Comparison of ENCODE assay signal across 9 cellular contexts in the genomic region with DNA sequence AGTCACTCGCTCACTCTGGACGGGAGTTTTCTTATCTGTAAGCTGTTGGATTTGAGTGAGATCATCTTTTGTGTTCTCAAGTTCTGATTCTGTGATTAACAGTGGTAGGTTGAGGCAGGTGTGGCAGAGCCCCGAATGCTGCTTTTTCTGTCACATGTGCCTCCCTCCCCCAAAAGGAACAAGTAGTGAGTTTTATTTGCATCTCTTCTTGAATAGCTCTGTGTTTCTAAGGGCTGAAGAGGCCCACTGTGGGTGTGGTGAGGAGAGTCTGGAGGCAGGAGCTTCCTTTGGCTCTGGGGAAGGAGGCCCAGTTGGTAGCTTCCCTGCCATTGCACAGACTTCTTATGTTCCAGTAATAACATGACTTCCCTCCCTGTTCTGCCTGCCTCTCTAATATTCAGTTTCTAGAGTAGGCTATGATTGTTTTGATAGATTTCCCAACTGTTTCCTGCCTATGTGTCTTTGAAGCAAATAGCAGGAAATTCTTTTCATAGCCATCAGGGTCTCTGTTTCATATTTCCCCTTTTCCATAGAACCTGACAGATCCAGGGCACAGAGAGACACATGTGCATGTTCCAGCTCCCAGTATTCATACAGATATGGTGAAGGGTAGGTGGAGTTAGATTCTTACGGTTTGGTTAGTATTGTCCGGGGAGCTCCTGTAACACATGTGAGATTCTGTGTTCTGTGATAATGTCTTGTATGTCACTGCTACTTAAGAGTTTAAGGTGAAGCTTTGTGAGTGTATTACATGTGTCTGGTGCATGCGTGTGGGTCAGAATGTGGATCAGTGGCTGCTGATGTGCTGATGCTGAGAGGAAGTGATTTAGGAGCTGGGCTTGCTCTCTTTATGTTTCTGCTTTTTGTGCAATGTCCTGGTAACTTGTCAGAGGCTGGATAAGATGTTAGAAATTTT. TPM values are rescaled to one million over a fixed set of nuclear protein-coding genes. Genes with fewer than 3 reads are reported as not detected.
DNase-seq lines count a peak whose midpoint lies in the region; ATAC-seq and TF ChIP-seq lines count a peak whose summit lies in the region.
"Had no signal": no experiment of that assay in that cellular context is flagged by ENCODE, and none has a peak within 500 bp of the region (broad histone marks: within the 10 kb centered on the region; RNA-seq: fewer than 3 reads in every experiment).

No MANE protein-coding gene starts in this region.

- no peak overlapping the region for H3K4me3 Mint-ChIP-seq in type B pancreatic cell

- no peaks in the 10 kb centered on the region for H3K27me3 Mint-ChIP-seq in type B pancreatic cell

- TF ChIP-seq POLR2A in spleen (IDR thresholded peaks at IDR 0.05) = no peak

- DNase-seq in NOMO-1 treated with DMSO at 0.1 percent for 48 hours (lab: John Stamatoyannopoulos, UW; ENCODE audit: unreplicated experiment) = peak; percentile 50
- peak; percentile 18 for DNase-seq in fibroblast of gingiva (ENCODE audit: low read depth)
- no peak for DNase-seq in spleen
- DNase-seq in HT-29 (ENCODE audit: low spot score) = no peak
- no peak for DNase-seq in type B pancreatic cell (ENCODE audit: extremely low spot score, unreplicated experiment)
- DNase-seq in aorta = no peak
- DNase-seq in NCI-H1048 (lab: John Stamatoyannopoulos, UW) = no peak
- DNase-seq: HCEC 1CT had no signal

- 46 to 57% (median 52%) methylated on average over 6 of the region's 6 CpGs for WGBS in spleen, 5 donors
- 56 to 60% methylated on average over 6 of the region's 6 CpGs for WGBS in aorta, 2 donors

- H3K4me1 Mint-ChIP-seq in type B pancreatic cell (ENCODE audit: unreplicated experiment) = peaks cover 22% of the 10 kb centered on the region

- intact Hi-C loops in spleen (cut with DNase I; ENCODE audit: low total_unique reads) (no loop called here), aorta (cut with DNase I) (no loop called here)

- H3K36me3 ChIP-seq in spleen (no peaks in the 10 kb centered on the region), aorta (ENCODE audit: control insufficient read depth in 1 of 2, insufficient read depth in 2 of 2, low read length in 1 of 2) (no peaks in the 10 kb centered on the region)

- no peaks in the 10 kb centered on the region for H3K36me3 Mint-ChIP-seq in type B pancreatic cell

- peak overlapping the region in 6 of 8 donors; percentile 14 to 63 (median 50) for H3K27ac ChIP-seq in spleen
- H3K27ac ChIP-seq in aorta (ENCODE audit: low read depth in 1 of 2, low read length in 2 of 2) = no peak overlapping the region

- peaks cover 13 to 60% (median 36%) of the 10 kb centered on the region in 6 donors for H3K4me1 ChIP-seq in spleen
- peaks cover 0 to 1% of the 10 kb centered on the region in 2 donors for H3K4me1 ChIP-seq in aorta (ENCODE audit: control insufficient read depth in 1 of 2, insufficient read depth in 2 of 2, low read length in 2 of 2)

- no peaks in the 10 kb centered on the region for H3K9me3 Mint-ChIP-seq in type B pancreatic cell

- H3K4me3 ChIP-seq in spleen (no peak overlapping the region), aorta (ENCODE audit: low read length in 2 of 2) (no peak overlapping the region)

- H3K9me3 ChIP-seq in spleen = no peaks in the 10 kb centered on the region
- no peaks in the 10 kb centered on the region for H3K9me3 ChIP-seq in aorta (ENCODE audit: control insufficient read depth, low read length)

- H3K27me3 ChIP-seq in spleen (replicated peaks in 1 of 7) (no peaks in the 10 kb centered on the region), aorta (ENCODE audit: control insufficient read depth in 1 of 2, insufficient read depth in 2 of 2, low read length in 1 of 2) (no peaks in the 10 kb centered on the region)

- H3K27ac Mint-ChIP-seq in type B pancreatic cell = no peak overlapping the region

- peak; percentile 21 for ATAC-seq in GM18498 (IDR thresholded peaks at IDR 0.05; ENCODE audit: unreplicated experiment)
- ATAC-seq in aorta (ENCODE audit: low FRiP score) = no peak

- TF ChIP-seq CTCF in spleen (IDR thresholded peaks at IDR 0.05 in 8 of 11, conservative IDR thresholded peaks at IDR 0.05 in 3 of 11) (no peak), type B pancreatic cell (conservative IDR thresholded peaks at IDR 0.05) (no peak)

RNA-seq across cellular contexts. Expression of a gene that starts 24.0 kb away (rescaled TPM):
- total RNA-seq in spleen = not detected
- polyA plus RNA-seq in spleen = under 1 TPM; 0.11 to 0.19 (median 0.12) TPM
- total RNA-seq in HT-29 (2014; rRNA removed; shearing (Covaris generic)) = 0.61 TPM in 1 of 2 replicates, not detected in the other
- 1.0 and 3.2 TPM in 2 replicates for total RNA-seq in type B pancreatic cell (ENCODE audit: low replicate concordance)
- total RNA-seq in aorta = not detected
- under 1 TPM; 0.08 to 0.38 TPM for polyA plus RNA-seq in aorta

RNA-seq across cellular contexts. Expression of a gene that starts 39.6 kb away (rescaled TPM):
- total RNA-seq in spleen (10 to 100 TPM; 20.7 to 43.7 (median 25.3) TPM), type B pancreatic cell (ENCODE audit: low replicate concordance) (6.9 and 17.9 TPM in 2 replicates), aorta (10 to 100 TPM in 1 of 2 donors, 1 to 10 TPM in 1; 7.4 to 12.1 TPM)
- polyA plus RNA-seq in spleen (10 to 100 TPM; 20.6 to 39.5 (median 21.1) TPM), aorta (1 to 10 TPM; 1.4 to 3.6 TPM)
- total RNA-seq in HT-29 (2014; rRNA removed; shearing (Covaris generic)) = 88.7 and 91.3 TPM in 2 replicates

Comparison
In these comparisons a context has a peak if more than half of its experiments do, and no peak if none do; other contexts are left out.
1. DNase-seq: peak in NOMO-1 treated with DMSO at 0.1 percent for 48 hours (single experiment) and fibroblast of gingiva (single experiment); none in spleen (single experiment), HT-29 (single experiment), type B pancreatic cell (single experiment), aorta (0 of 2) and NCI-H1048 (single experiment).
2. H3K27ac ChIP-seq: peak in spleen (6 of 8); none in aorta (0 of 2).